ENCODE assay signal across 16 cellular contexts in the genomic region with DNA sequence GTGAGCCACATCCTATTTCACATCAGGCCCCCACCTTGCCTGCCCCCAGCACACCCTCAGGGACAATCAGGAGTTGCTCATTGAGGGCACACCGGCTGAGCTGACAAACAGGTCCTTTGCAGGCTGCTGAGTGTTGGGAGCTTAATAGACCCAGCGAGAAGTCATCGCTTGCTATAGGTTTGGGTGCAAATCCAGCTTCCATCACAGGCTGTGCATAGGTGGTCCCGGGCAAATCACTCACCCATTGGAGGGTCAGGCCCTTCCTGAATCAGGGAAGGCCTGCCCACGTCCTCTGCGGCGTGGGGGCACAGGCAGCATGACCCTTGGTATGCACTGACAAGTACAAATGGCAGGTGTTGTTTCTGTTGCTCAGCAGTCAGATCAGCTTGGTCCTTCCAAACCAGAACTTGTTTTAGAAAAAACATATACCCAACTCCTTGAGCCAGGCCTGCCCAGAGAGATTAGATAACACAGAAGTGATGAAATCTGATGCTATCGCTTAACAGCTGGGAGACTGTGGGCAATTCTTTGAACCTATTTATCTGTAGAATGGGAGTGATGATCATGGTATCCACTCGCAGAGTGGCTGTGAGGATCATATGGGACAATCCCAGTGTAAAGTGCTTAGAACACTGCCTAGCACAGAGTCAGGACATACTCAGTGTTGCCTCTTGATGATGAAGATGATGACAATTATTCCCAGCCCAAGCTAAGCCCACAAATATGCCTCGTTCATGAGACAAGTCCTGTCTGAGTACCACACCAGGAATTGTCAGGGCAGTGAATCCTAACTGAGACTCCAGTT. TPM values are rescaled to one million over a fixed set of nuclear protein-coding genes. Genes with fewer than 3 reads are reported as not detected.
DNase-seq lines count a peak whose midpoint lies in the region; ATAC-seq and TF ChIP-seq lines count a peak whose summit lies in the region.
"Had no signal": no experiment of that assay in that cellular context is flagged by ENCODE, and none has a peak within 500 bp of the region (broad histone marks: within the 10 kb centered on the region; RNA-seq: fewer than 3 reads in every experiment).

No MANE protein-coding gene starts in this region.

- H3K27me3 ChIP-seq in neural progenitor cell (no peaks in the 10 kb centered on the region), thyroid gland (no peaks in the 10 kb centered on the region)
- H3K27me3 ChIP-seq: upper lobe of left lung had no signal

- H3K4me3 ChIP-seq in neural progenitor cell (no peak overlapping the region), thyroid gland (replicated peaks in 1 of 3) (no peak overlapping the region)
- H3K4me3 ChIP-seq: prostate gland, upper lobe of left lung had no signal

- H3K27me3 Mint-ChIP-seq in dendritic cell treated with granulocyte-macrophage colony-stimulating factor and Interleukin-4, amounts not matched to agents 40 ng/mL and 50 ng/mL, for 4 days, result peaks cover 4% of the 10 kb centered on the region
- H3K27me3 Mint-ChIP-seq in neural progenitor cell (ENCODE audit: insufficient read depth, low read depth), result peaks cover 9% of the 10 kb centered on the region
- H3K27me3 Mint-ChIP-seq in activated naive CD4-positive, alpha-beta T cell treated with anti-CD3 and anti-CD28 coated beads, Interleukin-2, amount 10 ng/mL, durations not matched to agents 7 days and 5 days, result peaks cover 25% of the 10 kb centered on the region

- no peak for TF ChIP-seq POLR2A in thyroid gland (IDR thresholded peaks at IDR 0.05)

- CTCF ChIA-PET in activated naive CD4-positive, alpha-beta T cell treated with anti-CD3 and anti-CD28 coated beads, Interleukin-2, amount 10 ng/mL, durations not matched to agents 7 days and 5 days (lab: Charles Lee), result interaction anchor here (1.0 to 2.5 kb wide), 4 partner anchors 13 to 138 kb away, joined by 3 to 9 read pairs (median 4); no protein-coding TSS in a partner anchor

- no peaks in the 10 kb centered on the region for H3K9me3 ChIP-seq in neural progenitor cell (ENCODE audit: low read depth)
- no peaks in the 10 kb centered on the region for H3K9me3 ChIP-seq in thyroid gland
- H3K9me3 ChIP-seq: prostate gland, upper lobe of left lung had no signal

- H3K27ac ChIP-seq in neural progenitor cell, result no peak overlapping the region
- H3K27ac ChIP-seq in thyroid gland, result no peak overlapping the region
- H3K27ac ChIP-seq: prostate gland had no signal

- TF ChIP-seq CTCF in neural progenitor cell (IDR thresholded peaks at IDR 0.05) (no peak), thyroid gland (IDR thresholded peaks at IDR 0.05) (no peak)

- no peaks in the 10 kb centered on the region for H3F3A ChIP-seq in neural progenitor cell (ENCODE audit: low read depth)

- H3K4me1 ChIP-seq in neural progenitor cell (peaks cover 7% of the 10 kb centered on the region), thyroid gland (peaks cover 5 to 15% of the 10 kb centered on the region in 2 donors)
- H3K4me1 ChIP-seq: prostate gland had no signal

- H3K4me2 ChIP-seq in neural progenitor cell, result no peak overlapping the region

- no peak overlapping the region for H3K9ac ChIP-seq in neural progenitor cell

- H2AFZ ChIP-seq in neural progenitor cell (replicated peaks), result no peak overlapping the region

- H3K4me3 Mint-ChIP-seq in dendritic cell treated with granulocyte-macrophage colony-stimulating factor and Interleukin-4, amounts not matched to agents 40 ng/mL and 50 ng/mL, for 4 days, result no peak overlapping the region
- H3K4me3 Mint-ChIP-seq in neural progenitor cell, result no peak overlapping the region
- no peak overlapping the region for H3K4me3 Mint-ChIP-seq in activated naive CD4-positive, alpha-beta T cell treated with anti-CD3 and anti-CD28 coated beads, Interleukin-2, amount 10 ng/mL, durations not matched to agents 7 days and 5 days

- intact Hi-C loops in dendritic cell treated with granulocyte-macrophage colony-stimulating factor and Interleukin-4, amounts not matched to agents 40 ng/mL and 50 ng/mL, for 4 days (cut with micrococcal nuclease), result no loop called here
- intact Hi-C loops in thyroid gland (cut with DNase I), result no loop called here

- H4K20me1 ChIP-seq in neural progenitor cell (ENCODE audit: low read depth), result no peaks in the 10 kb centered on the region

- H3K79me2 ChIP-seq in neural progenitor cell (ENCODE audit: low read depth), result no peaks in the 10 kb centered on the region

- no peak for ATAC-seq in stimulated activated naive CD8-positive, alpha-beta T cell treated with anti-CD3 and anti-CD28 coated beads, Interleukin-15, Interleukin-2, amounts not matched to agents 100 U/mL and 50 U/mL, for 24 hours
- ATAC-seq: Right ventricle myocardium inferior had no signal

- H3K9me3 Mint-ChIP-seq in dendritic cell treated with granulocyte-macrophage colony-stimulating factor and Interleukin-4, amounts not matched to agents 40 ng/mL and 50 ng/mL, for 4 days, result no peaks in the 10 kb centered on the region
- H3K9me3 Mint-ChIP-seq in neural progenitor cell, result no peaks in the 10 kb centered on the region
- H3K9me3 Mint-ChIP-seq in activated naive CD4-positive, alpha-beta T cell treated with anti-CD3 and anti-CD28 coated beads, Interleukin-2, amount 10 ng/mL, durations not matched to agents 7 days and 5 days, result no peaks in the 10 kb centered on the region

- 86 to 88% methylated on average over 9 to 10 of the region's 10 CpGs for WGBS in thyroid gland, 2 donors

- DNase-seq in EH (ENCODE audit: low read depth), result peak; percentile 54
- peak; percentile 67 for DNase-seq in MV-4-11 (lab: John Stamatoyannopoulos, UW)
- DNase-seq in neural progenitor cell (ENCODE audit: low spot score), result no peak
- DNase-seq in stimulated activated naive CD4-positive, alpha-beta T cell treated with Interleukin-2 at 50 U/mL for 16 hours (lab: John Stamatoyannopoulos, UW), result no peak
- DNase-seq in stimulated activated naive CD8-positive, alpha-beta T cell treated with anti-CD3 and anti-CD28 coated beads, Interleukin-15, Interleukin-2, amounts not matched to agents 100 U/mL and 50 U/mL, for 24 hours, result no peak
- no peak for DNase-seq in activated naive CD4-positive, alpha-beta T cell treated with anti-CD3 and anti-CD28 coated beads, Interleukin-2, amount 10 ng/mL, durations not matched to agents 7 days and 5 days
- no peak for DNase-seq in thyroid gland
- DNase-seq: activated CD4-positive, alpha-beta T cell treated with anti-CD3 and anti-CD28 coated beads, Interleukin-2, amount 50 U/mL, for 48 hours; C1 segment of cervical spinal cord; midbrain; NCI-H1436 treated with DMSO at 0.1 percent for 48 hours; stimulated activated CD8-positive, alpha-beta memory T cell treated with anti-CD3 and anti-CD28 coated beads, Interleukin-4, amount 100 ng/mL, for 48 hours; upper lobe of left lung had no signal

- no peaks in the 10 kb centered on the region for H3K36me3 ChIP-seq in neural progenitor cell
- peaks cover 4 to 6% of the 10 kb centered on the region in 2 donors for H3K36me3 ChIP-seq in thyroid gland
- H3K36me3 ChIP-seq: prostate gland had no signal

- H3K36me3 Mint-ChIP-seq in dendritic cell treated with granulocyte-macrophage colony-stimulating factor and Interleukin-4, amounts not matched to agents 40 ng/mL and 50 ng/mL, for 4 days (ENCODE audit: low read depth), result peaks cover 21% of the 10 kb centered on the region
- peaks cover 14% of the 10 kb centered on the region for H3K36me3 Mint-ChIP-seq in neural progenitor cell
- peaks cover 22% of the 10 kb centered on the region for H3K36me3 Mint-ChIP-seq in activated naive CD4-positive, alpha-beta T cell treated with anti-CD3 and anti-CD28 coated beads, Interleukin-2, amount 10 ng/mL, durations not matched to agents 7 days and 5 days

- peaks cover 71% of the 10 kb centered on the region for H3K4me1 Mint-ChIP-seq in dendritic cell treated with granulocyte-macrophage colony-stimulating factor and Interleukin-4, amounts not matched to agents 40 ng/mL and 50 ng/mL, for 4 days (ENCODE audit: low read depth)
- H3K4me1 Mint-ChIP-seq in neural progenitor cell, result peaks cover 42% of the 10 kb centered on the region
- H3K4me1 Mint-ChIP-seq in activated naive CD4-positive, alpha-beta T cell treated with anti-CD3 and anti-CD28 coated beads, Interleukin-2, amount 10 ng/mL, durations not matched to agents 7 days and 5 days, result peaks cover 33% of the 10 kb centered on the region

- H3K27ac Mint-ChIP-seq in dendritic cell treated with granulocyte-macrophage colony-stimulating factor and Interleukin-4, amounts not matched to agents 40 ng/mL and 50 ng/mL, for 4 days, result peak overlapping the region; percentile 13
- peak overlapping the region; percentile 74 for H3K27ac Mint-ChIP-seq in neural progenitor cell
- no peak overlapping the region for H3K27ac Mint-ChIP-seq in activated naive CD4-positive, alpha-beta T cell treated with anti-CD3 and anti-CD28 coated beads, Interleukin-2, amount 10 ng/mL, durations not matched to agents 7 days and 5 days

RNA-seq across cellular contexts. Expression of a gene that starts 34.9 kb away (rescaled TPM):
- total RNA-seq in neural progenitor cell (ENCODE audit: low replicate concordance) (1.1 and 2.0 TPM in 2 replicates), thyroid gland (10 to 100 TPM; 40.1 to 69.3 (median 59.2) TPM)

Comparison
In these comparisons a context has a peak if more than half of its experiments do, and no peak if none do; other contexts are left out.
1. DNase-seq: peak in EH (single experiment) and MV-4-11 (single experiment); none in neural progenitor cell (single experiment), stimulated activated naive CD4-positive, alpha-beta T cell treated with Interleukin-2 at 50 U/mL for 16 hours (single experiment), stimulated activated naive CD8-positive, alpha-beta T cell treated with anti-CD3 and anti-CD28 coated beads, Interleukin-15, Interleukin-2, amounts not matched to agents 100 U/mL and 50 U/mL, for 24 hours (single experiment), activated naive CD4-positive, alpha-beta T cell treated with anti-CD3 and anti-CD28 coated beads, Interleukin-2, amount 10 ng/mL, durations not matched to agents 7 days and 5 days (single experiment) and thyroid gland (0 of 2).
2. RNA of a gene that starts 34.9 kb away (total RNA-seq): 40.1 to 69.3 TPM in thyroid gland; 1.1 to 2.0 TPM in neural progenitor cell; every median in the first group is over 10 times any median in the second.